17 cellular contexts compared by ENCODE assay signal in the genomic region with DNA sequence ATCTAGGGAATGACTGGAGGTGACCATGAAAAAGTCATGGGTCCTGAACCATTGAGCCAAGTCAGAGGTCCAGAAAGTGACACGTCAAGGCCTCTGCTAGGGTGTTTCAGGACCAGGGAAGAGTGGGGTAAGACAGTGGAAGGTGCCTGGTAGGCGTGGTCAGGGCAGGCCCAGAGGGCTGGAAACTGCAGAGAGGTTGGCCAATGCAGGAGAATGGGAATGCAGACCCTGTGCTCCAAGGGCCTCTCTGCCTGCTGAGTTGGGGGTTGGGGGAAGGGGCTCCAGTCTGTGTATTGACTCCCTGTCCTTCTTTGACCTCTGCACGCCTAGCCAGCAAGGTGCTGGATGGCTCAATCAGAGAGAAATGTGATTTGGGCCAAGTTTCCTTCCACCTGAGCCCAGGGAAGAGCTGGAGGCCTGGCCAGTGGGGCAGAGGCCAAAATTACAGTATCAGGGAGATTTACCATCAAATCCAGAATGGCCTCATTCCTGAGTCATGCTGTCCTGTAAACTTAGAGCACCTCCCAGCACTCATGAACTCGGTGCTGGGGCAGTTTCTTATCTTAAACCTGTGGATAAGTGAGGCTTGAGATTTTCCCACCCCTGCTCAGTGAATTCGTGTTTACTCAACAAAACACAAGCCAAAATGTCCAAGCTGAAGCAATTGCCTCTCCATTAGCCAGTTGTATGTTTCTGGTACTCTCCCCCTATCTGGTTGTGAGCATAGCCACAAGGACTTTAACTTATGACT. TPM values are rescaled to one million over a fixed set of nuclear protein-coding genes. Genes with fewer than 3 reads are reported as not detected.
DNase-seq lines count a peak whose midpoint lies in the region; ATAC-seq, FAIRE-seq and TF ChIP-seq lines count a peak whose summit lies in the region.
"Had no signal": no experiment of that assay in that cellular context is flagged by ENCODE, and none has a peak within 500 bp of the region (broad histone marks: within the 10 kb centered on the region; RNA-seq: fewer than 3 reads in every experiment).

No MANE protein-coding gene starts in this region.

- H3K9me3 ChIP-seq in HUES48 (ENCODE audit: control insufficient read depth, insufficient read depth, low read length), result no peaks in the 10 kb centered on the region
- no peaks in the 10 kb centered on the region for H3K9me3 ChIP-seq in mammary epithelial cell (replicated peaks; ENCODE audit: insufficient read depth, low read length)
- H3K9me3 ChIP-seq: transverse colon had no signal

- no peak for ATAC-seq in activated T-cell treated with anti-CD3 and anti-CD28 coated beads, Interleukin-2, amount 50 U/mL, for 4 hours
- ATAC-seq in SK-N-SH treated with all-trans-retinoic acid at 6 μM for 48 hours, result no peak
- no peak for ATAC-seq in Right ventricle myocardium superior (ENCODE audit: poor library complexity)
- ATAC-seq: HCT116, T-cell had no signal

- H3K4me2 ChIP-seq in mammary epithelial cell (ENCODE audit: insufficient read depth, low read depth, low read length) (no peak overlapping the region), mesendoderm (ENCODE audit: low read length) (no peak overlapping the region)

- peaks cover 46% of the 10 kb centered on the region for H3K4me1 ChIP-seq in HUES48 (ENCODE audit: control insufficient read depth, insufficient read depth, low read length)
- H3K4me1 ChIP-seq in mammary epithelial cell (ENCODE audit: insufficient read depth, low read length), result peaks cover 41% of the 10 kb centered on the region
- H3K4me1 ChIP-seq in mesendoderm (ENCODE audit: control insufficient read depth, low read depth, low read length), result peaks cover 9% of the 10 kb centered on the region

- H3K79me2 ChIP-seq in mammary epithelial cell (ENCODE audit: insufficient read depth, low read length), result no peaks in the 10 kb centered on the region
- H3K79me2 ChIP-seq in mesendoderm (ENCODE audit: control insufficient read depth, insufficient read depth, low read length), result no peaks in the 10 kb centered on the region

- no peak overlapping the region for H4K8ac ChIP-seq in mesendoderm (ENCODE audit: low read depth, low read length)

- H3K27me3 ChIP-seq in HUES48 (ENCODE audit: control insufficient read depth, insufficient read depth, low read length) (no peaks in the 10 kb centered on the region), mammary epithelial cell (ENCODE audit: insufficient read depth, low read length) (no peaks in the 10 kb centered on the region), mesendoderm (ENCODE audit: insufficient read depth, low read length, poor library complexity) (no peaks in the 10 kb centered on the region)
- H3K27me3 ChIP-seq: transverse colon had no signal

- peak overlapping the region; percentile 75 for H2AK5ac ChIP-seq in mesendoderm (ENCODE audit: low read length)

- no peaks in the 10 kb centered on the region for H3K36me3 ChIP-seq in HUES48 (ENCODE audit: control insufficient read depth, insufficient read depth, low read length)
- no peaks in the 10 kb centered on the region for H3K36me3 ChIP-seq in mammary epithelial cell (ENCODE audit: insufficient read depth, low read length)
- H3K36me3 ChIP-seq in mesendoderm (ENCODE audit: control insufficient read depth, insufficient read depth, low read length), result no peaks in the 10 kb centered on the region
- H3K36me3 ChIP-seq: transverse colon had no signal

- no peaks in the 10 kb centered on the region for H3K36me3 Mint-ChIP-seq in activated T-cell treated with anti-CD3 and anti-CD28 coated beads, Interleukin-2, amount 50 U/mL, for 4 hours (ENCODE audit: insufficient read depth)
- H3K36me3 Mint-ChIP-seq: T-cell had no signal

- no peaks in the 10 kb centered on the region for H4K20me1 ChIP-seq in mammary epithelial cell (ENCODE audit: insufficient read depth, low read length)

- DNase-seq in mammary epithelial cell (peak; percentile 56), mesendoderm (no peak), urothelium cell line (ENCODE audit: low spot score) (no peak), Right ventricle myocardium superior (no peak)
- no peak for DNase-seq in activated T-cell treated with anti-CD3 and anti-CD28 coated beads, Interleukin-2, amount 50 U/mL, for 4 hours
- DNase-seq: activated CD4-positive, alpha-beta T cell treated with anti-CD3 and anti-CD28 coated beads for 36 hours; central memory CD4-positive, alpha-beta T cell; DMS79; KBM-7; NCI-H2029 treated with DMSO at 0.1 percent for 48 hours; T-cell; transverse colon had no signal

- peak overlapping the region; percentile 26 for H3K27ac ChIP-seq in 22Rv1
- peak overlapping the region; percentile 11 for H3K27ac ChIP-seq in HUES48 (ENCODE audit: low read depth, low read length)
- H3K27ac ChIP-seq in mammary epithelial cell (ENCODE audit: insufficient read depth, low read depth, low read length), result no peak overlapping the region
- H3K27ac ChIP-seq in mesendoderm (ENCODE audit: low read depth, low read length), result no peak overlapping the region

- intact Hi-C loops in mammary epithelial cell (cut with micrococcal nuclease), result no loop called here
- intact Hi-C loops in Right ventricle myocardium superior (cut with DNase I), result no loop called here

- peak overlapping the region; percentile 40 for H2AFZ ChIP-seq in mammary epithelial cell (ENCODE audit: low read depth, low read length)

- no peak overlapping the region for H2BK15ac ChIP-seq in mesendoderm (replicated peaks; ENCODE audit: low read depth)

- H3K9me3 Mint-ChIP-seq in activated T-cell treated with anti-CD3 and anti-CD28 coated beads, Interleukin-2, amount 50 U/mL, for 4 hours, result no peaks in the 10 kb centered on the region
- H3K9me3 Mint-ChIP-seq: activated T-helper 2 cell treated with anti-CD3 and anti-CD28 coated beads, Interferon-gamma antibody, Interleukin-2, Interleukin-4, amounts not matched to agents 10 μg/mL and 5 μg/mL and 100 μg/mL, durations not matched to agents 14 hours and 24 hours and 36 hours; T-cell had no signal

- H3K4me3 Mint-ChIP-seq in activated T-cell treated with anti-CD3 and anti-CD28 coated beads, Interleukin-2, amount 50 U/mL, for 4 hours, result no peak overlapping the region
- H3K4me3 Mint-ChIP-seq: activated CD4-positive, alpha-beta T cell treated with anti-CD3 and anti-CD28 coated beads for 36 hours; T-cell had no signal

- CTCF ChIA-PET in mammary epithelial cell (lab: Charles Lee; ENCODE audit: low non-redundant PET), result no interaction called here

- no TSS peak for BruUV-seq in mammary epithelial cell (replicated peaks; lab: Mats Ljungman, UMichigan)

- no peaks in the 10 kb centered on the region for H3K27me3 Mint-ChIP-seq in activated T-cell treated with anti-CD3 and anti-CD28 coated beads, Interleukin-2, amount 50 U/mL, for 4 hours (ENCODE audit: low read depth)
- H3K27me3 Mint-ChIP-seq: activated CD4-positive, alpha-beta T cell treated with anti-CD3 and anti-CD28 coated beads for 36 hours; T-cell had no signal

- no peak overlapping the region for H3K18ac ChIP-seq in mesendoderm (ENCODE audit: low read length)

- H3K23ac ChIP-seq in mesendoderm (ENCODE audit: low read length), result no peak overlapping the region

- peaks cover 5% of the 10 kb centered on the region for H3K4me1 Mint-ChIP-seq in activated T-cell treated with anti-CD3 and anti-CD28 coated beads, Interleukin-2, amount 50 U/mL, for 4 hours (ENCODE audit: low read depth)

- WGBS in mammary epithelial cell (ENCODE audit: low coverage, missing lambda C conversion rate), result 84% methylated on average over 5 of the region's 5 CpGs
- no CpG with 5 or more reads among the region's 5 CpGs for WGBS in mesendoderm (ENCODE audit: extremely low coverage, insufficient coverage, low lambda C conversion rate)

- H4K5ac ChIP-seq in mesendoderm (ENCODE audit: low read length), result no peak overlapping the region

- H3K9ac ChIP-seq in HUES48 (ENCODE audit: low read depth, low read length) (no peak overlapping the region), mammary epithelial cell (ENCODE audit: insufficient read depth, low read length) (no peak overlapping the region), mesendoderm (ENCODE audit: low read length) (no peak overlapping the region)

- dilution Hi-C loops in mammary epithelial cell (cut with HindIII; ENCODE audit: low sequenced_read_pairs), result no loop called here

- H2BK5ac ChIP-seq in mesendoderm (ENCODE audit: low read length), result no peak overlapping the region

- H3K4ac ChIP-seq in mesendoderm (ENCODE audit: low read depth, low read length), result no peak overlapping the region

- H3K56ac ChIP-seq in mesendoderm (ENCODE audit: low read length), result no peak overlapping the region

- no peak overlapping the region for H3K4me3 ChIP-seq in HUES48 (ENCODE audit: low read depth, low read length)
- H3K4me3 ChIP-seq in mammary epithelial cell (replicated peaks in 1 of 3; ENCODE audit: insufficient read depth in 1 of 3, low read depth in 2 of 3, low read length in 3 of 3), result no peak overlapping the region
- H3K4me3 ChIP-seq in mesendoderm (ENCODE audit: low read length), result no peak overlapping the region
- H3K4me3 ChIP-seq: transverse colon had no signal

- FAIRE-seq in urothelium cell line (lab: Jason Lieb, UNC), result no peak

- in situ Hi-C loops in mammary epithelial cell (cut with MboI; ENCODE audit: low sequenced_read_pairs in 2 of 2), result no loop called here

- no peak overlapping the region for H2BK120ac ChIP-seq in mesendoderm (ENCODE audit: low read depth, low read length)

- TF ChIP-seq CTCF in 22Rv1 (IDR thresholded peaks at IDR 0.05) (no peak), mammary epithelial cell (conservative IDR thresholded peaks at IDR 0.05 in 1 of 2, IDR thresholded peaks at IDR 0.05 in 1 of 2; ENCODE audit: extremely low read depth in 1 of 2, insufficient read depth in 1 of 2, low read depth in 1 of 2, low read length in 2 of 2) (no peak)

- no peaks in the 10 kb centered on the region for H3K79me1 ChIP-seq in mesendoderm (ENCODE audit: low read length)

TF ChIP-seq in SK-N-SH treated with all-trans-retinoic acid at 6 μM for 48 hours, 23 proteins besides CTCF, POLR2A, EP300 and RAD21 (continues in another document):
- TF ChIP-seq OSR1 (CRISPR knock-in tag; IDR thresholded peaks at IDR 0.05), result no peak
- TF ChIP-seq PPARA (CRISPR knock-in tag; IDR thresholded peaks at IDR 0.05; ENCODE audit: borderline replicate concordance), result no peak
- no peak for TF ChIP-seq CSDC2 (CRISPR knock-in tag; IDR thresholded peaks at IDR 0.05)

RNA-seq across cellular contexts. Expression of gene IRF2BPL, which starts 24.4 kb away (rescaled TPM):
- 10 to 100 TPM; 41.3 to 49.4 TPM for total RNA-seq in mammary epithelial cell
- 14.0 TPM for polyA plus RNA-seq in mammary epithelial cell
- polyA minus RNA-seq in mammary epithelial cell, result 13.7 TPM
- polyA plus RNA-seq in mesendoderm (2013, experiment 1 of 2), result 15.8 TPM
- polyA plus RNA-seq in mesendoderm (2013, experiment 2 of 2), result 15.9 TPM
- total RNA-seq in activated T-cell treated with anti-CD3 and anti-CD28 coated beads, Interleukin-2, amount 50 U/mL, for 4 hours, result 10 to 100 TPM; 29.5 to 37.1 (median 32.7) TPM
- total RNA-seq in Right ventricle myocardium superior, result 38.8 TPM

Comparison
In these comparisons a context has a peak if more than half of its experiments do, and no peak if none do; other contexts are left out.
1. H3K27ac ChIP-seq: peak in 22Rv1 (single experiment) and HUES48 (single experiment); none in mammary epithelial cell (single experiment) and mesendoderm (single experiment).